In the genomic region with DNA sequence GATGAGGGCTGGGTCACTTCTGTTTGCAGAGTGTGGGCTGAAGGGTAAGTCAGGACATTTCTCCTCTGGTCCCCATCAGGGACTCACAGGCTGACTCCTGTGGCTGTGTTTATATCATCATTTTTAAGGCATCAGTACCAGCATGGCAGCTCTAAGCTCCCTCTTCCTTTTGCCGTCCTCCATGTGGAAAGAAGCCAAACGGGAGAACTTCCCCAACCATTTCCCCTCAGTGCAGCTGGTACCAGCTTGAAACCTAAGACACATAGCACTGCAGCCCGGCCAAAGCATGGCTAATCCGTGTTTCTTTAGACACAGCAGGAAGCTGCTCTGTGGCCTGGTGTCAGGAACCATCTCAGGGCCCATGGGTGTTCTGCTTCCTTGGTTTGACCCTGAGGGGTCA, we compare ENCODE assay signal across 14 cellular contexts. TPM values are rescaled to one million over a fixed set of nuclear protein-coding genes. Genes with fewer than 3 reads are reported as not detected.
DNase-seq lines count a peak whose midpoint lies in the region; ATAC-seq and TF ChIP-seq lines count a peak whose summit lies in the region.
"Had no signal": no experiment of that assay in that cellular context is flagged by ENCODE, and none has a peak within 500 bp of the region (broad histone marks: within the 10 kb centered on the region; RNA-seq: fewer than 3 reads in every experiment).

No MANE protein-coding gene starts in this region.

- BruUV-seq in PC-3 (replicated peaks; lab: Mats Ljungman, UMichigan), result no TSS peak

- no peak for DNase-seq in PC-3
- peak; percentile 20 for DNase-seq in nephron progenitor cell
- no peak for DNase-seq in foreskin melanocyte
- no peak for DNase-seq in AG08395 (ENCODE audit: low spot score)
- no peak for DNase-seq in activated naive CD4-positive, alpha-beta T cell treated with anti-CD3 and anti-CD28 coated beads, Interleukin-2, amount 50 U/mL, for 16 hours
- DNase-seq: activated CD4-positive, CD25-positive, alpha-beta regulatory T cell; activated effector memory CD4-positive, alpha-beta T cell treated with anti-CD3 and anti-CD28 coated beads, Interleukin-2, amount 50 U/mL, for 16 hours; cerebellar nuclear complex; NCI-H2171 treated with DMSO at 0.1 percent for 48 hours; SIG-M5 had no signal

- peak overlapping the region; percentile 99 for H3K27ac ChIP-seq in 22Rv1
- peak overlapping the region; percentile 84; the same call in 1 of the 2 replicates for H3K27ac ChIP-seq in PC-3 (ENCODE audit: low read length)
- peak overlapping the region; percentile 72 to 96 for H3K27ac ChIP-seq in esophagus (ENCODE audit: low read depth in 2 of 2, low read length in 1 of 2)
- H3K27ac ChIP-seq: KMS-11 had no signal

- peaks cover 25% of the 10 kb centered on the region for H3K36me3 Mint-ChIP-seq in nephron progenitor cell (ENCODE audit: low read depth)

- no peaks in the 10 kb centered on the region for H3K36me3 ChIP-seq in PC-3 (ENCODE audit: low read depth, low read length)
- no peaks in the 10 kb centered on the region for H3K36me3 ChIP-seq in esophagus (ENCODE audit: control insufficient read depth in 2 of 2, insufficient read depth in 2 of 2, low read length in 1 of 2)

- 25 to 30% methylated on average over 4 of the region's 4 CpGs for WGBS in esophagus, 2 donors

- no peaks in the 10 kb centered on the region for H3K9me3 ChIP-seq in PC-3 (ENCODE audit: low read length)
- no peaks in the 10 kb centered on the region for H3K9me3 ChIP-seq in esophagus (ENCODE audit: control insufficient read depth in 2 of 2, insufficient read depth in 1 of 2, low read depth in 1 of 2, low read length in 1 of 2)

- no peaks in the 10 kb centered on the region for H3F3A ChIP-seq in PC-3 (ENCODE audit: low read length, unreplicated experiment)

- no peaks in the 10 kb centered on the region for H3K9me2 ChIP-seq in PC-3 (replicated peaks; ENCODE audit: low read length)

- H2AFZ ChIP-seq in PC-3 (ENCODE audit: low read length), result no peak overlapping the region

- H3K27me3 ChIP-seq in PC-3 (ENCODE audit: low read length), result no peaks in the 10 kb centered on the region
- no peaks in the 10 kb centered on the region for H3K27me3 ChIP-seq in esophagus (ENCODE audit: control insufficient read depth in 1 of 2, insufficient read depth in 2 of 2, low read length in 2 of 2)

- no peaks in the 10 kb centered on the region for H4K20me1 ChIP-seq in PC-3 (ENCODE audit: low read length)

- no peak overlapping the region for H3K9ac ChIP-seq in PC-3 (ENCODE audit: low read length)
- H3K9ac ChIP-seq: KMS-11 had no signal

- ATAC-seq in PC-3 (no peak), GM21360 (IDR thresholded peaks at IDR 0.05; ENCODE audit: unreplicated experiment) (no peak)

- peaks cover 76% of the 10 kb centered on the region for H3K4me1 Mint-ChIP-seq in nephron progenitor cell

- TF ChIP-seq CTCF in 22Rv1 (IDR thresholded peaks at IDR 0.05) (no peak), PC-3 (conservative IDR thresholded peaks at IDR 0.05; ENCODE audit: low read depth, low read length) (no peak), nephron progenitor cell (IDR thresholded peaks at IDR 0.05) (no peak)

- H3K4me1 ChIP-seq in PC-3 (ENCODE audit: insufficient read depth, low read length) (peaks cover 36% of the 10 kb centered on the region), esophagus (ENCODE audit: control insufficient read depth in 2 of 2, insufficient read depth in 2 of 2, low read length in 1 of 2) (peaks cover 4 to 23% of the 10 kb centered on the region in 2 donors)

- peaks cover 2% of the 10 kb centered on the region for H3K27me3 Mint-ChIP-seq in nephron progenitor cell (ENCODE audit: low read depth, poor library complexity)

- POLR2A ChIA-PET in PC-3 (lab: Charles Lee; ENCODE audit: unreplicated experiment), result no interaction called here

- CTCF ChIA-PET in PC-3 (lab: Charles Lee), result no interaction called here

- H3K27ac Mint-ChIP-seq in nephron progenitor cell, result peak overlapping the region; percentile 89

- peak overlapping the region; percentile 4 for H3K4me3 Mint-ChIP-seq in nephron progenitor cell

- no peak overlapping the region for H3K4me2 ChIP-seq in PC-3 (ENCODE audit: low read length)
- H3K4me2 ChIP-seq: KMS-11 had no signal

- H3K79me2 ChIP-seq in PC-3 (ENCODE audit: low read length), result no peaks in the 10 kb centered on the region

- H3K9me3 Mint-ChIP-seq in nephron progenitor cell, result peaks cover 4% of the 10 kb centered on the region

- no peak overlapping the region for H3K4me3 ChIP-seq in PC-3 (ENCODE audit: low read length)
- H3K4me3 ChIP-seq in esophagus (ENCODE audit: low read depth in 1 of 2, low read length in 2 of 2), result no peak overlapping the region

- intact Hi-C loops in PC-3 (cut with micrococcal nuclease), result no loop called here

RNA-seq across cellular contexts. Expression of gene ATP2A2, which starts 31.9 kb away (rescaled TPM):
- total RNA-seq in PC-3 (2014; rRNA removed), result 174 and 211 TPM in 2 replicates
- 100 to 1,000 TPM in 1 of 2 donors, 10 to 100 TPM in 1; 40.7 to 102 TPM for polyA plus RNA-seq in esophagus
